13 cellular contexts compared by ENCODE assay signal in genomic region chr3:175150812-175151411, GRCh38.
DNase-seq lines count a peak whose midpoint lies in the region; ATAC-seq and TF ChIP-seq lines count a peak whose summit lies in the region.
"Had no signal": no experiment of that assay in that cellular context is flagged by ENCODE, and none has a peak within 500 bp of the region (broad histone marks: within the 10 kb centered on the region; RNA-seq: fewer than 3 reads in every experiment).

No MANE protein-coding gene starts in this region.

- no peak overlapping the region for H3K23ac ChIP-seq in mesendoderm (ENCODE audit: low read length)

- H3K4me3 ChIP-seq in HEK293 (ENCODE audit: low read depth, low read length) (no peak overlapping the region), mesendoderm (ENCODE audit: low read length) (no peak overlapping the region)

- no peaks in the 10 kb centered on the region for H3K79me1 ChIP-seq in mesendoderm (ENCODE audit: low read length)

- H3K4me1 ChIP-seq in HEK293 (ENCODE audit: control insufficient read depth, insufficient read depth, low read length), result no peaks in the 10 kb centered on the region
- no peaks in the 10 kb centered on the region for H3K4me1 ChIP-seq in mesendoderm (ENCODE audit: control insufficient read depth, low read depth, low read length)
- H3K4me1 ChIP-seq: parathyroid adenoma had no signal

- H3K36me3 ChIP-seq in HEK293 (ENCODE audit: control insufficient read depth in 2 of 2, insufficient read depth in 1 of 2, low read length in 2 of 2) (no peaks in the 10 kb centered on the region), mesendoderm (ENCODE audit: control insufficient read depth, insufficient read depth, low read length) (no peaks in the 10 kb centered on the region)

- H3K18ac ChIP-seq in mesendoderm (ENCODE audit: low read length), result no peak overlapping the region

- H3K36me3 Mint-ChIP-seq in natural killer cell treated with Interleukin-12 subunit alpha and Interleukin-12 subunit beta and Interleukin-15 and Interleukin-18, amount 100 ng/mL, for 72 hours, result no peaks in the 10 kb centered on the region
- no peaks in the 10 kb centered on the region for H3K36me3 Mint-ChIP-seq in chondrocyte (ENCODE audit: low read depth)
- H3K36me3 Mint-ChIP-seq in activated T-helper 1 cell treated with anti-CD3 and anti-CD28 coated beads, Interleukin-12 subunit alpha, Interleukin-12 subunit beta, Interleukin-2, Interleukin-4 antibody, amounts not matched to agents 30 ng/mL and 10 ng/mL and 1 ng/mL, durations not matched to agents 14 hours and 24 hours and 36 hours (ENCODE audit: low read depth), result no peaks in the 10 kb centered on the region
- H3K36me3 Mint-ChIP-seq: brain had no signal

- no peak overlapping the region for H2AK5ac ChIP-seq in mesendoderm (ENCODE audit: low read length)

- no peak overlapping the region for H3K4me3 Mint-ChIP-seq in natural killer cell treated with Interleukin-12 subunit alpha and Interleukin-12 subunit beta and Interleukin-15 and Interleukin-18, amount 100 ng/mL, for 72 hours
- H3K4me3 Mint-ChIP-seq in chondrocyte (ENCODE audit: unreplicated experiment), result no peak overlapping the region
- H3K4me3 Mint-ChIP-seq in activated T-helper 1 cell treated with anti-CD3 and anti-CD28 coated beads, Interleukin-12 subunit alpha, Interleukin-12 subunit beta, Interleukin-2, Interleukin-4 antibody, amounts not matched to agents 30 ng/mL and 10 ng/mL and 1 ng/mL, durations not matched to agents 14 hours and 24 hours and 36 hours, result no peak overlapping the region
- H3K4me3 Mint-ChIP-seq: brain, T-helper 17 cell had no signal

- no peak overlapping the region for H2BK15ac ChIP-seq in mesendoderm (replicated peaks; ENCODE audit: low read depth)

- H3K4me1 Mint-ChIP-seq in natural killer cell treated with Interleukin-12 subunit alpha and Interleukin-12 subunit beta and Interleukin-15 and Interleukin-18, amount 100 ng/mL, for 72 hours (ENCODE audit: low read depth in 2 of 2), result no peaks in the 10 kb centered on the region
- H3K4me1 Mint-ChIP-seq in chondrocyte (ENCODE audit: low read depth), result no peaks in the 10 kb centered on the region
- H3K4me1 Mint-ChIP-seq in activated T-helper 1 cell treated with anti-CD3 and anti-CD28 coated beads, Interleukin-12 subunit alpha, Interleukin-12 subunit beta, Interleukin-2, Interleukin-4 antibody, amounts not matched to agents 30 ng/mL and 10 ng/mL and 1 ng/mL, durations not matched to agents 14 hours and 24 hours and 36 hours (ENCODE audit: low read depth), result no peaks in the 10 kb centered on the region
- H3K4me1 Mint-ChIP-seq: T-helper 17 cell had no signal

- H4K8ac ChIP-seq in mesendoderm (ENCODE audit: low read depth, low read length), result no peak overlapping the region

- no peak overlapping the region for H2BK5ac ChIP-seq in mesendoderm (ENCODE audit: low read length)

- H3K27me3 Mint-ChIP-seq in natural killer cell treated with Interleukin-12 subunit alpha and Interleukin-12 subunit beta and Interleukin-15 and Interleukin-18, amount 100 ng/mL, for 72 hours, result no peaks in the 10 kb centered on the region
- H3K27me3 Mint-ChIP-seq in chondrocyte (ENCODE audit: low read depth), result no peaks in the 10 kb centered on the region
- no peaks in the 10 kb centered on the region for H3K27me3 Mint-ChIP-seq in activated T-helper 1 cell treated with anti-CD3 and anti-CD28 coated beads, Interleukin-12 subunit alpha, Interleukin-12 subunit beta, Interleukin-2, Interleukin-4 antibody, amounts not matched to agents 30 ng/mL and 10 ng/mL and 1 ng/mL, durations not matched to agents 14 hours and 24 hours and 36 hours (ENCODE audit: insufficient read depth)
- H3K27me3 Mint-ChIP-seq: T-helper 17 cell had no signal

- no peaks in the 10 kb centered on the region for H3K9me3 ChIP-seq in HEK293 (ENCODE audit: control insufficient read depth, insufficient read depth, low read depth, low read length)

- intact Hi-C loops in activated T-helper 1 cell treated with anti-CD3 and anti-CD28 coated beads, Interleukin-12 subunit alpha, Interleukin-12 subunit beta, Interleukin-2, Interleukin-4 antibody, amounts not matched to agents 30 ng/mL and 10 ng/mL and 1 ng/mL, durations not matched to agents 14 hours and 24 hours and 36 hours (cut with micrococcal nuclease), result no loop called here

- H3K56ac ChIP-seq in mesendoderm (ENCODE audit: low read length), result no peak overlapping the region

- H2BK120ac ChIP-seq in mesendoderm (ENCODE audit: low read depth, low read length), result no peak overlapping the region

- no peak for TF ChIP-seq CTCF in HEK293 (tag by site-specific recombination; IDR thresholded peaks at IDR 0.05)
- no peak for TF ChIP-seq CTCF in chondrocyte (IDR thresholded peaks at IDR 0.05)

- CTCF ChIA-PET in HEK293 (lab: Yijun Ruan, JAX), result interaction anchor here (0.7 to 1.1 kb wide), 2 partner anchors 10 to 30 kb away, joined by 3 to 7 read pairs; no protein-coding TSS in a partner anchor

- POLR2A ChIA-PET in HEK293 (lab: Yijun Ruan, JAX), result no interaction called here

- no CpG with 5 or more reads among the region's 4 CpGs for WGBS in mesendoderm (ENCODE audit: extremely low coverage, insufficient coverage, low lambda C conversion rate)

- no peak for ATAC-seq in natural killer cell treated with Interleukin-12 subunit alpha and Interleukin-12 subunit beta and Interleukin-15 and Interleukin-18, amount 100 ng/mL, for 72 hours
- no peak for ATAC-seq in GM18858 (IDR thresholded peaks at IDR 0.05; ENCODE audit: unreplicated experiment)
- ATAC-seq: left ventricle myocardium superior, T-helper 17 cell had no signal

- no peak overlapping the region for H3K27ac ChIP-seq in HEK293 (ENCODE audit: extremely low read depth, low read depth, low read length)
- H3K27ac ChIP-seq in mesendoderm (ENCODE audit: low read depth, low read length), result no peak overlapping the region
- H3K27ac ChIP-seq: parathyroid adenoma had no signal

- no peak overlapping the region for H3K4ac ChIP-seq in mesendoderm (ENCODE audit: low read depth, low read length)

- no peaks in the 10 kb centered on the region for H3K79me2 ChIP-seq in mesendoderm (ENCODE audit: control insufficient read depth, insufficient read depth, low read length)
- H3K79me2 ChIP-seq: parathyroid adenoma had no signal

- no peak overlapping the region for H3K27ac Mint-ChIP-seq in natural killer cell treated with Interleukin-12 subunit alpha and Interleukin-12 subunit beta and Interleukin-15 and Interleukin-18, amount 100 ng/mL, for 72 hours
- H3K27ac Mint-ChIP-seq in chondrocyte (ENCODE audit: unreplicated experiment), result no peak overlapping the region
- H3K27ac Mint-ChIP-seq in activated T-helper 1 cell treated with anti-CD3 and anti-CD28 coated beads, Interleukin-12 subunit alpha, Interleukin-12 subunit beta, Interleukin-2, Interleukin-4 antibody, amounts not matched to agents 30 ng/mL and 10 ng/mL and 1 ng/mL, durations not matched to agents 14 hours and 24 hours and 36 hours, result no peak overlapping the region
- H3K27ac Mint-ChIP-seq: T-helper 17 cell had no signal

- H3K9ac ChIP-seq in mesendoderm (ENCODE audit: low read length), result no peak overlapping the region
- H3K9ac ChIP-seq: parathyroid adenoma had no signal

- DNase-seq in NCI-H2081 treated with DMSO at 0.1 percent for 48 hours (lab: John Stamatoyannopoulos, UW), result peak; percentile 95
- DNase-seq in amniotic epithelial cell (ENCODE audit: low read depth), result peak; percentile 2
- DNase-seq in mesendoderm, result peak; percentile 32
- DNase-seq in natural killer cell treated with Interleukin-12 subunit alpha and Interleukin-12 subunit beta and Interleukin-15 and Interleukin-18, amount 100 ng/mL, for 72 hours (ENCODE audit: low spot score), result no peak
- DNase-seq in chondrocyte (ENCODE audit: low spot score), result no peak
- no peak for DNase-seq in activated T-helper 1 cell treated with anti-CD3 and anti-CD28 coated beads, Interleukin-12 subunit alpha, Interleukin-12 subunit beta, Interleukin-2, Interleukin-4 antibody, amounts not matched to agents 30 ng/mL and 10 ng/mL and 1 ng/mL, durations not matched to agents 14 hours and 24 hours and 36 hours (ENCODE audit: low spot score)
- DNase-seq: left ventricle myocardium superior, NCI-H446 treated with DMSO at 0.1 percent for 48 hours, T-helper 17 cell had no signal

- H3K27me3 ChIP-seq in mesendoderm (ENCODE audit: insufficient read depth, low read length, poor library complexity), result no peaks in the 10 kb centered on the region

- no peak overlapping the region for H4K5ac ChIP-seq in mesendoderm (ENCODE audit: low read length)

- no peak overlapping the region for H3K4me2 ChIP-seq in mesendoderm (ENCODE audit: low read length)

- H3K9me3 Mint-ChIP-seq in natural killer cell treated with Interleukin-12 subunit alpha and Interleukin-12 subunit beta and Interleukin-15 and Interleukin-18, amount 100 ng/mL, for 72 hours, result peaks cover 8% of the 10 kb centered on the region
- H3K9me3 Mint-ChIP-seq in chondrocyte (ENCODE audit: low read depth), result peaks cover 7% of the 10 kb centered on the region
- peaks cover 4% of the 10 kb centered on the region for H3K9me3 Mint-ChIP-seq in activated T-helper 1 cell treated with anti-CD3 and anti-CD28 coated beads, Interleukin-12 subunit alpha, Interleukin-12 subunit beta, Interleukin-2, Interleukin-4 antibody, amounts not matched to agents 30 ng/mL and 10 ng/mL and 1 ng/mL, durations not matched to agents 14 hours and 24 hours and 36 hours

TF ChIP-seq in HEK293, 187 proteins besides CTCF, POLR2A, EP300 and RAD21 (continues in another document):
- peak; percentile 81 for TF ChIP-seq SP7 (tag by site-specific recombination; IDR thresholded peaks at IDR 0.05)

Comparison
In these comparisons a context has a peak if more than half of its experiments do, and no peak if none do; other contexts are left out.
1. DNase-seq: peak in NCI-H2081 treated with DMSO at 0.1 percent for 48 hours (single experiment), amniotic epithelial cell (single experiment) and mesendoderm (single experiment); none in natural killer cell treated with Interleukin-12 subunit alpha and Interleukin-12 subunit beta and Interleukin-15 and Interleukin-18, amount 100 ng/mL, for 72 hours (single experiment), chondrocyte (single experiment) and activated T-helper 1 cell treated with anti-CD3 and anti-CD28 coated beads, Interleukin-12 subunit alpha, Interleukin-12 subunit beta, Interleukin-2, Interleukin-4 antibody, amounts not matched to agents 30 ng/mL and 10 ng/mL and 1 ng/mL, durations not matched to agents 14 hours and 24 hours and 36 hours (single experiment).